ENCODE assay signal across 22 cellular contexts in the genomic region with DNA sequence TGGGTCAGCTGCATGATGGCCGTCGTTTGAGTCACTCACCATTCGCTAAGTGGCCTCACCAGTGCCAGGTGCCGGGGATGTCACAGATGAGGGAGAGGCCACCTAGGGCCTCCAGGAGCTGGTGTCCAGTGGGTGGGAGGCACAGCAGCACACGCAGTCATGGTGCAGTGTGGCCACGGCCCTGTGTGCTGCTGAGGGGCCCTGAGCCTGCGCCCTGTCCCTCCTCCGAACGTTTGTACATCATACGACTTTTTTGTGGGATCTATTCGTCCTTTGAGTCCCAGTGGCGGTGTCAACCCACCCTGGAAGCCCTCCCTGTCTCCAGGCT.
"Had no signal": no experiment of that assay in that cellular context is flagged by ENCODE, and none has a peak within 500 bp of the region (broad histone marks: within the 10 kb centered on the region; RNA-seq: fewer than 3 reads in every experiment).

No MANE protein-coding gene starts in this region.

- H3K4me1 ChIP-seq: heart left ventricle, psoas muscle, right atrium auricular region, testis, vagina had no signal

- H3K4me2 ChIP-seq: neural progenitor cell had no signal

- H3K27ac ChIP-seq: heart left ventricle, neural progenitor cell, psoas muscle, right atrium auricular region, testis, vagina had no signal

- H3K9me3 ChIP-seq: heart left ventricle, psoas muscle, right atrium auricular region, testis, vagina had no signal

- H3K27me3 Mint-ChIP-seq: activated CD4-positive, alpha-beta T cell treated with anti-CD3 and anti-CD28 coated beads for 36 hours had no signal

- DNase-seq: activated B cell treated with CpG ODN at 0.5 μM for 24 hours; activated CD4-positive, alpha-beta T cell treated with anti-CD3 and anti-CD28 coated beads for 36 hours; activated CD4-positive, alpha-beta T cell treated with anti-CD3 and anti-CD28 coated beads, Interleukin-2, amount 50 U/mL, for 4 hours; activated CD8-positive, alpha-beta memory T cell treated with anti-CD3 and anti-CD28 coated beads, Interleukin-2, amount 50 U/mL, for 48 hours; activated naive CD4-positive, alpha-beta T cell treated with anti-CD3 and anti-CD28 coated beads for 36 hours; activated naive CD8-positive, alpha-beta T cell treated with anti-CD3 and anti-CD28 coated beads, Interleukin-2, amount 10 ng/mL, durations not matched to agents 7 days and 5 days; activated T-cell treated with anti-CD3 and anti-CD28 coated beads, Interleukin-2, amount 50 U/mL, for 4 hours; amniotic stem cell; cortex of kidney; heart left ventricle; mesenchymal stem cell; naive B cell; psoas muscle; stimulated activated CD4-positive, alpha-beta T cell treated with anti-CD3 and anti-CD28 coated beads, Interleukin-2, amount 100 ng/mL, for 24 hours; T1000; testis; trophoblast cell had no signal

- H3K27me3 ChIP-seq: neural progenitor cell, right atrium auricular region, testis, vagina had no signal

- H3K4me3 Mint-ChIP-seq: activated B cell treated with CpG ODN at 0.5 μM for 24 hours; activated CD4-positive, alpha-beta T cell treated with anti-CD3 and anti-CD28 coated beads for 36 hours; activated naive CD4-positive, alpha-beta T cell treated with anti-CD3 and anti-CD28 coated beads for 36 hours; activated naive CD8-positive, alpha-beta T cell treated with anti-CD3 and anti-CD28 coated beads, Interleukin-2, amount 10 ng/mL, durations not matched to agents 7 days and 5 days; activated T-cell treated with anti-CD3 and anti-CD28 coated beads, Interleukin-2, amount 50 U/mL, for 4 hours; neural progenitor cell; stimulated activated effector memory CD8-positive, alpha-beta T cell treated with anti-CD3 and anti-CD28 coated beads, Interleukin-12 subunit alpha, Interleukin-12 subunit beta, amount 100 ng/mL, for 72 hours had no signal

- H3K36me3 Mint-ChIP-seq: activated naive CD8-positive, alpha-beta T cell treated with anti-CD3 and anti-CD28 coated beads, Interleukin-2, amount 10 ng/mL, durations not matched to agents 7 days and 5 days; naive B cell; neural progenitor cell; stimulated activated effector memory CD8-positive, alpha-beta T cell treated with anti-CD3 and anti-CD28 coated beads, Interleukin-12 subunit alpha, Interleukin-12 subunit beta, amount 100 ng/mL, for 72 hours had no signal

- H3K27ac Mint-ChIP-seq: activated B cell treated with CpG ODN at 0.5 μM for 24 hours; activated CD4-positive, alpha-beta T cell treated with anti-CD3 and anti-CD28 coated beads for 36 hours; activated naive CD4-positive, alpha-beta T cell treated with anti-CD3 and anti-CD28 coated beads for 36 hours; activated naive CD8-positive, alpha-beta T cell treated with anti-CD3 and anti-CD28 coated beads, Interleukin-2, amount 10 ng/mL, durations not matched to agents 7 days and 5 days; activated T-helper 2 cell treated with anti-CD3 and anti-CD28 coated beads, Interferon-gamma antibody, Interleukin-2, Interleukin-4, amounts not matched to agents 10 μg/mL and 5 μg/mL and 100 μg/mL, durations not matched to agents 14 hours and 24 hours and 36 hours had no signal

- H3K9me3 Mint-ChIP-seq: activated B cell treated with CpG ODN at 0.5 μM for 24 hours; activated naive CD4-positive, alpha-beta T cell treated with anti-CD3 and anti-CD28 coated beads for 36 hours; activated naive CD8-positive, alpha-beta T cell treated with anti-CD3 and anti-CD28 coated beads, Interleukin-2, amount 10 ng/mL, durations not matched to agents 7 days and 5 days; activated T-cell treated with anti-CD3 and anti-CD28 coated beads, Interleukin-2, amount 50 U/mL, for 4 hours; activated T-helper 2 cell treated with anti-CD3 and anti-CD28 coated beads, Interferon-gamma antibody, Interleukin-2, Interleukin-4, amounts not matched to agents 10 μg/mL and 5 μg/mL and 100 μg/mL, durations not matched to agents 14 hours and 24 hours and 36 hours; stimulated activated effector memory CD8-positive, alpha-beta T cell treated with anti-CD3 and anti-CD28 coated beads, Interleukin-12 subunit alpha, Interleukin-12 subunit beta, amount 100 ng/mL, for 72 hours had no signal

- H3K9ac ChIP-seq: neural progenitor cell had no signal

- H2AFZ ChIP-seq: neural progenitor cell had no signal

- H3K36me3 ChIP-seq: heart left ventricle, neural progenitor cell, right atrium auricular region, vagina had no signal

- H3K4me3 ChIP-seq: heart left ventricle, neural progenitor cell, psoas muscle, right atrium auricular region, testis, vagina had no signal
